Comparison of ENCODE assay signal across 1 cellular context in the genomic region with DNA sequence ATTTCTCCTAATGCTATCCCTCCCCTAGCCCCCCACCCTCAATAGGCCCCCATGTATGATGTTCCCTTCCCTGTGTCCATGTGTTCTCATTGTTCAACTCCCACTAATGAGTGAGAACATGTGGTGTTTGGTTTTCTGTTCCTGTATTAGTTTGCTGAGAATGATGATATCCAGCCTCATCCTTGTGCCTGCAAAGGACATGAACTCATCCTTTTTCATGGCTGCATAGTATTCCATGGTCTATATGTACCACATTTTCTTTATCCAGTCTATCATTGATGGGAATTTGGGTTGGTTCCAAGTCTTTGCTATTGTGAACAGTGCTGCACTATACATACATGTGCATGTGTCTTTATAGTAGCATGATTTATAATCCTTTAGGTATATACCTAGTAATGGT.
TF ChIP-seq lines count a peak whose summit lies in the region.

No MANE protein-coding gene starts in this region.

TF ChIP-seq in HEK293, 187 proteins besides CTCF, POLR2A, EP300 and RAD21:
- TF ChIP-seq, protein P1, sequence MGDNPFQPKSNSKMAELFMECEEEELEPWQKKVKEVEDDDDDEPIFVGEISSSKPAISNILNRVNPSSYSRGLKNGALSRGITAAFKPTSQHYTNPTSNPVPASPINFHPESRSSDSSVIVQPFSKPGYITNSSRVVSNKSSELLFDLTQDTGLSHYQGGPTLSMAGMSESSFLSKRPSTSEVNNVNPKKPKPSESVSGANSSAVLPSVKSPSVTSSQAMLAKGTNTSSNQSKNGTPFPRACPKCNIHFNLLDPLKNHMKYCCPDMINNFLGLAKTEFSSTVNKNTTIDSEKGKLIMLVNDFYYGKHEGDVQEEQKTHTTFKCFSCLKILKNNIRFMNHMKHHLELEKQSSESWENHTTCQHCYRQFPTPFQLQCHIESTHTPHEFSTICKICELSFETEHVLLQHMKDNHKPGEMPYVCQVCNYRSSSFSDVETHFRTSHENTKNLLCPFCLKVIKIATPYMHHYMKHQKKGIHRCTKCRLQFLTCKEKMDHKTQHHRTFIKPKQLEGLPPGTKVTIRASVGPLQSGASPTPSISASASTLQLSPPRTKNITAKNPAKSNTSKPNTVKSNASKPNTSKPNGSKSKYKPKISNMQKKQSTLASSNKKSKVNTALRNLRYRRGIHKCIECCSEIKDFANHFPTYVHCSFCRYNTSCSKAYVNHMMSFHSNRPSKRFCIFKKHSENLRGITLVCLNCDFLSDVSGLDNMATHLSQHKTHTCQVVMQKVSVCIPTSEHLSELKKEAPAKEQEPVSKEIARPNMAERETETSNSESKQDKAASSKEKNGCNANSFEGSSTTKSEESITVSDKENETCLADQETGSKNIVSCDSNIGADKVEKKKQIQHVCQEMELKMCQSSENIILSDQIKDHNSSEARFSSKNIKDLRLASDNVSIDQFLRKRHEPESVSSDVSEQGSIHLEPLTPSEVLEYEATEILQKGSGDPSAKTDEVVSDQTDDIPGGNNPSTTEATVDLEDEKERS (tag by site-specific recombination; IDR thresholded peaks at IDR 0.05): 0 out of 2 replicates have a peak, but pooled peaks have one; percentile 69
- TF ChIP-seq ZNF146 (tag by site-specific recombination; IDR thresholded peaks at IDR 0.05): peak; percentile 98
TF ChIP-seq in HEK293: peak in this region for 2; not testable (repeated sequence) for 185.
